In genomic region chr7:128652606-128653005, GRCh38 we compare ENCODE assay signal across 1 cellular context. TPM values are rescaled to one million over a fixed set of nuclear protein-coding genes. Genes with fewer than 3 reads are reported as not detected.
"Had no signal": no experiment of that assay in that cellular context is flagged by ENCODE, and none has a peak within 500 bp of the region (broad histone marks: within the 10 kb centered on the region; RNA-seq: fewer than 3 reads in every experiment).

No MANE protein-coding gene starts in this region.

RNA-seq across cellular contexts. Expression of gene GARIN1A, which starts 19.5 kb away (rescaled TPM):
- polyA plus RNA-seq: naive thymus-derived CD4-positive, alpha-beta T cell had no signal
